8 cellular contexts compared by ENCODE assay signal in the genomic region with DNA sequence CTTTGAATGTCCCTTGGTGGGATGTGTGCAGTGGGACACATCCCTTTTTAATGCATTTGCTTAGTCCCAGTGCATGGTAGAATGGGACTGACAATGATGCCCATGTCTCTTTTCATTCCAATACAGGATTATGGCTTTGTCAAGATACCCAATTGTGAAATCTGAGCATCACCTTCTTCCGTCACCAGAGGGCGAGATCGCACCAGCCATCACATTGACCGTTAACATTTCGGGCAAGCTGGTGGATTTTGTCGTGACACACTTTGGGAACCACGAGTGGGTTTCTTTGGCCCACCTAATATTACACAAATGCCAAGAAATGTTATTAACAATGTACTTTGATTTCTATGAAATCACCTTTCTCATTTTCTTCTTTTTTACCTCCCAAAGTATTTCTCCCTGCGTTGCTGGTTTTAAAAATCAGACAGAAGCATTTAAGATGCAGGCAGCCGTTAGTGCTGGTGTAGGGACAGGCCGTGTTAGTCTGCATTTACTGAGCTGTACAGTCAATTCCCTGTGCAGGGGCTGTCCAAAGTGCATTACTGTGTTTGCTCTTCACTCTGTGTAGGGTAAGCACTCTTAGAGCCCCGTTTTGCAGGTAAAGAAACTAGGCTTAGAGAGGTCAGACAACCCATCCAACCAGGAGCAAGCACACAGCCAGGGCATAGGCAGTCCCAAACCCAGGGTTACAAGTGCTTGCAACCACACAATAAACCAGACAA. TPM values are rescaled to one million over a fixed set of nuclear protein-coding genes. Genes with fewer than 3 reads are reported as not detected.
DNase-seq lines count a peak whose midpoint lies in the region; ATAC-seq and TF ChIP-seq lines count a peak whose summit lies in the region.

No MANE protein-coding gene starts in this region.

- no peak for ATAC-seq in GM18867 (IDR thresholded peaks at IDR 0.05; ENCODE audit: unreplicated experiment)
- no peak for ATAC-seq in GM18511 (IDR thresholded peaks at IDR 0.05; ENCODE audit: unreplicated experiment)

- intact Hi-C loops in adrenal gland (cut with DNase I): no loop called here

- no peaks in the 10 kb centered on the region for H3K27me3 ChIP-seq in adrenal gland

- H3K4me1 ChIP-seq in adrenal gland (replicated peaks in 1 of 2): no peaks in the 10 kb centered on the region

- DNase-seq in activated T-cell treated with anti-CD3 and anti-CD28 coated beads, Interleukin-2, amount 50 U/mL, for 48 hours: peak; percentile 33 to 37
- no peak for DNase-seq in activated T-cell treated with anti-CD3 and anti-CD28 coated beads, Interleukin-2, amount 50 U/mL, for 1 hour
- DNase-seq in Kasumi-1 (lab: John Stamatoyannopoulos, UW): peak; percentile 69 to 86
- peak in 5 of 7 donors; percentile 18 to 53 (median 26) for DNase-seq in adrenal gland
- DNase-seq in myocyte (ENCODE audit: low read depth): peak; percentile 45
- no peak for DNase-seq in mesenteric fat pad (ENCODE audit: low spot score)

- H3K9me3 ChIP-seq in adrenal gland (replicated peaks in 1 of 3): no peaks in the 10 kb centered on the region

- TF ChIP-seq CTCF in adrenal gland (IDR thresholded peaks at IDR 0.05): peak; percentile 27 to 52 (median 47)

- WGBS in adrenal gland, 4 donors: 27 to 35% (median 28%) methylated on average over 11 of the region's 11 CpGs

- H3K36me3 ChIP-seq in adrenal gland (replicated peaks in 1 of 2): no peaks in the 10 kb centered on the region

- TF ChIP-seq POLR2A in adrenal gland (IDR thresholded peaks at IDR 0.05): no peak

- H3K27ac ChIP-seq in adrenal gland: no peak overlapping the region

- no peak overlapping the region for H3K4me3 ChIP-seq in adrenal gland

RNA-seq across cellular contexts. Expression of a gene that starts 46.5 kb away (rescaled TPM):
- not detected for total RNA-seq in adrenal gland
- polyA plus RNA-seq in adrenal gland: not detected
- not detected in 2 replicates for total RNA-seq in myocyte
- not detected for polyA plus RNA-seq in myocyte (2012)
- total RNA-seq in mesenteric fat pad: not detected

Comparison
In these comparisons a context has a peak if more than half of its experiments do, and no peak if none do; other contexts are left out.
1. DNase-seq: peak in activated T-cell treated with anti-CD3 and anti-CD28 coated beads, Interleukin-2, amount 50 U/mL, for 48 hours (2 of 2), Kasumi-1 (2 of 2), adrenal gland (5 of 7) and myocyte (single experiment); none in activated T-cell treated with anti-CD3 and anti-CD28 coated beads, Interleukin-2, amount 50 U/mL, for 1 hour (single experiment) and mesenteric fat pad (single experiment).